ENCODE assay signal across 1 cellular context in the genomic region with DNA sequence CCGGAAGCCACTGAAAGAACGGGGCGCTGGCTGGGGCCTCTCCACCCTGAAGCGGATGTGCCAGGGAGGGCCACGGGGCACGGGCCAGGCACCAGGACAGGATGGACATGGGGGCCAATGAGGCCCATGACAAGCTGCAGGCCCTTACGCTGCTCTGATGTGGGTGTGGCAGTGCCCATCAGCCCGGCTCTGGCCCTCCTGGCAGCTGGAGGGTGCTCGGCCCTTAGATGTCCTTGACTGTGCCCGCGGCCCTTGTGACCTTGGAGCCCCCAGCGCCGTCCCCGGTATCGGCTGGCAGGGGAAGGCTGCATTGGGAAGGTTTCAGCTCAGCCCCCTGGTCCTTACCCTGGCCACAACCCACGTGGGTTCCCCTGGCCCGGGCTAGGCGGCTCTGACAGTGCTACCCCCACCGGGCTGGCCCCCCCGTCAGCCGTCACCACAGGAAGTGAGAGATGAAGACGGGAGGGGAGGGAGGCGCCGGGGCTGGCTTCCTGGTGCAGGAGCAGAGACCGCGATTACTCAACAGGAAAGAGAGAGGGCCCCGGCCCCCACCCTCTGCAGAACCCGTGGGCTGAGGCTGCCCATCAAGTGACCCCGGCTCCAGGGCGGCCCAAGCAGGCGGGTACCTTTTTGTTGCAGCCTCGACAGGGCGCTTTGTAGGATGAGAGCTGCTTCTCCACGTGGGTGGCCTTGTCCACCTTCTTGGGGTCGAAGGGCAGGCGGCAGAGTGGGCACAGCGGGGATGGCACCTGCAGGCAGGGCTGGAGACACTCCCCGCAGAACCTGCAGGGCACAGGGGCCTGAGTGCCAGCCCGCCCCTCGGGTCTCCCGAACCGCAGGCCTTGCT.
TF ChIP-seq lines count a peak whose summit lies in the region.

No MANE protein-coding gene starts in this region.

TF ChIP-seq in HepG2, 621 proteins besides CTCF, POLR2A, EP300 and RAD21 (continued from another document and continues in another):
- TF ChIP-seq, protein P1, sequence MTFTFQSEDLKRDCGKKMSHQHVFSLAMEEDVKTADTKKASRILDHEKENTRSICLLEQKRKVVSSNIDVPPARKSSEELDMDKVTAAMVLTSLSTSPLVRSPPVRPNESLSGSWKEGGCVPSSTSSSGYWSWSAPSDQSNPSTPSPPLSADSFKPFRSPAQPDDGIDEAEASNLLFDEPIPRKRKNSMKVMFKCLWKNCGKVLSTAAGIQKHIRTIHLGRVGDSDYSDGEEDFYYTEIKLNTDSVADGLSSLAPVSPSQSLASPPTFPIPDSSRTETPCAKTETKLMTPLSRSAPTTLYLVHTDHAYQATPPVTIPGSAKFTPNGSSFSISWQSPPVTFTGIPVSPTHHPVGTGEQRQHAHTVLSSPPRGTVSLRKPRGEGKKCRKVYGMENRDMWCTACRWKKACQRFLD (CRISPR knock-in tag; IDR thresholded peaks at IDR 0.05; ENCODE audit: borderline replicate concordance), result 0 out of 2 replicates have a peak, but pooled peaks have one; percentile 33
- TF ChIP-seq NCOA2 (CRISPR knock-in tag; IDR thresholded peaks at IDR 0.05), result peak; percentile 72
- TF ChIP-seq ZNF724P (CRISPR knock-in tag; IDR thresholded peaks at IDR 0.05; ENCODE audit: borderline replicate concordance), result no peak
- TF ChIP-seq KLF6 (CRISPR knock-in tag; IDR thresholded peaks at IDR 0.05), result no peak; the same call in 1 of the 2 replicates
- peak; percentile 45; the same call in 1 of the 2 replicates for TF ChIP-seq ZZZ3 (CRISPR knock-in tag; IDR thresholded peaks at IDR 0.05; ENCODE audit: borderline replicate concordance)
- TF ChIP-seq ZNF747 (CRISPR knock-in tag; IDR thresholded peaks at IDR 0.05; ENCODE audit: borderline replicate concordance), result peak; percentile 70; the same call in 1 of the 2 replicates
- TF ChIP-seq ZNF274 (CRISPR knock-in tag; IDR thresholded peaks at IDR 0.05), result peak; percentile 71
- TF ChIP-seq DR1 (CRISPR knock-in tag; IDR thresholded peaks at IDR 0.05), result no peak
- TF ChIP-seq HNRNPUL1 (IDR thresholded peaks at IDR 0.05; ENCODE audit: low read depth, low read length), result no peak
- TF ChIP-seq SOX6 (IDR thresholded peaks at IDR 0.05), result no peak
- peak; percentile 72 for TF ChIP-seq SOX6 (CRISPR knock-in tag; IDR thresholded peaks at IDR 0.05)
- TF ChIP-seq SOX13 (IDR thresholded peaks at IDR 0.05), result no peak
- TF ChIP-seq SOX13 (CRISPR knock-in tag; conservative IDR thresholded peaks at IDR 0.05 in 1 of 2, IDR thresholded peaks at IDR 0.05 in 1 of 2), result peak in 1 of 2 experiments; percentile 41; a peak in 1 of 4 replicates
- TF ChIP-seq CEBPB (IDR thresholded peaks at IDR 0.05; ENCODE audit: borderline replicate concordance, low read depth, low read length), result peak; percentile 86; the same call in 1 of the 2 replicates
- no peak for TF ChIP-seq MTF1 (CRISPR knock-in tag; IDR thresholded peaks at IDR 0.05)
- TF ChIP-seq, protein P2, sequence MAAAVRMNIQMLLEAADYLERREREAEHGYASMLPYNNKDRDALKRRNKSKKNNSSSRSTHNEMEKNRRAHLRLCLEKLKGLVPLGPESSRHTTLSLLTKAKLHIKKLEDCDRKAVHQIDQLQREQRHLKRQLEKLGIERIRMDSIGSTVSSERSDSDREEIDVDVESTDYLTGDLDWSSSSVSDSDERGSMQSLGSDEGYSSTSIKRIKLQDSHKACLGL (CRISPR knock-in tag; IDR thresholded peaks at IDR 0.05), result peak; percentile 99; the same call in 1 of the 2 replicates
- TF ChIP-seq MIER2 (CRISPR knock-in tag; IDR thresholded peaks at IDR 0.05), result 0 out of 2 replicates have a peak, but pooled peaks have one; percentile 6
- TF ChIP-seq HNRNPLL (IDR thresholded peaks at IDR 0.05; ENCODE audit: low read depth, low read length, poor library complexity, severe bottlenecking), result peak; percentile 50
- TF ChIP-seq, protein P3, sequence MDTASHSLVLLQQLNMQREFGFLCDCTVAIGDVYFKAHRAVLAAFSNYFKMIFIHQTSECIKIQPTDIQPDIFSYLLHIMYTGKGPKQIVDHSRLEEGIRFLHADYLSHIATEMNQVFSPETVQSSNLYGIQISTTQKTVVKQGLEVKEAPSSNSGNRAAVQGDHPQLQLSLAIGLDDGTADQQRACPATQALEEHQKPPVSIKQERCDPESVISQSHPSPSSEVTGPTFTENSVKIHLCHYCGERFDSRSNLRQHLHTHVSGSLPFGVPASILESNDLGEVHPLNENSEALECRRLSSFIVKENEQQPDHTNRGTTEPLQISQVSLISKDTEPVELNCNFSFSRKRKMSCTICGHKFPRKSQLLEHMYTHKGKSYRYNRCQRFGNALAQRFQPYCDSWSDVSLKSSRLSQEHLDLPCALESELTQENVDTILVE (CRISPR knock-in tag; IDR thresholded peaks at IDR 0.05), result peak; percentile 85
- no peak for TF ChIP-seq HDAC6 (IDR thresholded peaks at IDR 0.05; ENCODE audit: low read depth, low read length)
- TF ChIP-seq ARID4A (CRISPR knock-in tag; IDR thresholded peaks at IDR 0.05; ENCODE audit: borderline replicate concordance), result peak; percentile 97
- TF ChIP-seq ZNF660 (CRISPR knock-in tag; IDR thresholded peaks at IDR 0.05; ENCODE audit: borderline replicate concordance, low read depth), result no peak
- peak; percentile 74 for TF ChIP-seq CREB1 (IDR thresholded peaks at IDR 0.05)
- TF ChIP-seq CREB1 (CRISPR knock-in tag; IDR thresholded peaks at IDR 0.05), result no peak
- TF ChIP-seq, protein P4, sequence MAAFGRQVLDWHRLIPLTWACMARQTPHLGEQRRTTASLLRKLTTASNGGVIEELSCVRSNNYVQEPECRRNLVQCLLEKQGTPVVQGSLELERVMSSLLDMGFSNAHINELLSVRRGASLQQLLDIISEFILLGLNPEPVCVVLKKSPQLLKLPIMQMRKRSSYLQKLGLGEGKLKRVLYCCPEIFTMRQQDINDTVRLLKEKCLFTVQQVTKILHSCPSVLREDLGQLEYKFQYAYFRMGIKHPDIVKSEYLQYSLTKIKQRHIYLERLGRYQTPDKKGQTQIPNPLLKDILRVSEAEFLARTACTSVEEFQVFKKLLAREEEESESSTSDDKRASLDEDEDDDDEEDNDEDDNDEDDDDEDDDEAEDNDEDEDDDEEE (CRISPR knock-in tag; IDR thresholded peaks at IDR 0.05), result 0 out of 2 replicates have a peak, but pooled peaks have one; percentile 76
- no peak for TF ChIP-seq HCFC1 (IDR thresholded peaks at IDR 0.05; ENCODE audit: low read depth, low read length)
- TF ChIP-seq PTBP1 (IDR thresholded peaks at IDR 0.05; ENCODE audit: low read depth, low read length, poor library complexity, severe bottlenecking), result no peak
- TF ChIP-seq NR3C1 (CRISPR knock-in tag; IDR thresholded peaks at IDR 0.05), result no peak
- no peak for TF ChIP-seq HNRNPK (IDR thresholded peaks at IDR 0.05; ENCODE audit: low read depth, low read length, poor library complexity, severe bottlenecking)
- no peak for TF ChIP-seq ZNF260 (CRISPR knock-in tag; IDR thresholded peaks at IDR 0.05; ENCODE audit: borderline replicate concordance, low read depth)
- TF ChIP-seq DZIP1 (CRISPR knock-in tag; IDR thresholded peaks at IDR 0.05), result peak; percentile 68
- TF ChIP-seq MED13 (CRISPR knock-in tag; IDR thresholded peaks at IDR 0.05), result peak; percentile 40; the same call in 1 of the 2 replicates
- peak; percentile 55; the same call in 1 of the 2 replicates for TF ChIP-seq ZNF335 (CRISPR knock-in tag; IDR thresholded peaks at IDR 0.05)
- TF ChIP-seq DDIT3 (CRISPR knock-in tag; IDR thresholded peaks at IDR 0.05), result no peak
- TF ChIP-seq, protein P5, sequence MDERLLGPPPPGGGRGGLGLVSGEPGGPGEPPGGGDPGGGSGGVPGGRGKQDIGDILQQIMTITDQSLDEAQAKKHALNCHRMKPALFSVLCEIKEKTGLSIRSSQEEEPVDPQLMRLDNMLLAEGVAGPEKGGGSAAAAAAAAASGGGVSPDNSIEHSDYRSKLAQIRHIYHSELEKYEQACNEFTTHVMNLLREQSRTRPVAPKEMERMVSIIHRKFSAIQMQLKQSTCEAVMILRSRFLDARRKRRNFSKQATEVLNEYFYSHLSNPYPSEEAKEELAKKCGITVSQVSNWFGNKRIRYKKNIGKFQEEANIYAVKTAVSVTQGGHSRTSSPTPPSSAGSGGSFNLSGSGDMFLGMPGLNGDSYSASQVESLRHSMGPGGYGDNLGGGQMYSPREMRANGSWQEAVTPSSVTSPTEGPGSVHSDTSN (CRISPR knock-in tag; IDR thresholded peaks at IDR 0.05), result peak; percentile 75
- no peak for TF ChIP-seq REXO4 (CRISPR knock-in tag; IDR thresholded peaks at IDR 0.05; ENCODE audit: borderline replicate concordance)
- TF ChIP-seq SOX5 (CRISPR knock-in tag; IDR thresholded peaks at IDR 0.05; ENCODE audit: borderline replicate concordance), result peak; percentile 60; the same call in 1 of the 2 replicates
- TF ChIP-seq ZNF639 (CRISPR knock-in tag; conservative IDR thresholded peaks at IDR 0.05), result peak; percentile 67; the same call in 1 of the 2 replicates
- no peak for TF ChIP-seq FOXM1 (CRISPR knock-in tag; IDR thresholded peaks at IDR 0.05)
- TF ChIP-seq, protein P6, sequence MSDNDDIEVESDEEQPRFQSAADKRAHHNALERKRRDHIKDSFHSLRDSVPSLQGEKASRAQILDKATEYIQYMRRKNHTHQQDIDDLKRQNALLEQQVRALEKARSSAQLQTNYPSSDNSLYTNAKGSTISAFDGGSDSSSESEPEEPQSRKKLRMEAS (IDR thresholded peaks at IDR 0.05), result peak; percentile 83
- TF ChIP-seq CENPT (CRISPR knock-in tag; IDR thresholded peaks at IDR 0.05; ENCODE audit: low read depth), result 0 out of 2 replicates have a peak, but pooled peaks have one; percentile 18
- no peak for TF ChIP-seq ISX (CRISPR knock-in tag; conservative IDR thresholded peaks at IDR 0.05)
- no peak for TF ChIP-seq PCBP2 (optimal IDR thresholded peaks at IDR 0.05; ENCODE audit: low read depth, low read length, poor library complexity, severe bottlenecking)
- TF ChIP-seq SMC3 (IDR thresholded peaks at IDR 0.05; ENCODE audit: low read length), result no peak
- TF ChIP-seq ZNF362 (CRISPR knock-in tag; IDR thresholded peaks at IDR 0.05; ENCODE audit: borderline replicate concordance), result no peak; the same call in 1 of the 2 replicates
- peak; percentile 61; the same call in 1 of the 2 replicates for TF ChIP-seq MIXL1 (CRISPR knock-in tag; IDR thresholded peaks at IDR 0.05)
- TF ChIP-seq HNRNPH1 (optimal IDR thresholded peaks at IDR 0.05; ENCODE audit: low read depth, low read length), result no peak
